ENCODE assay signal across 1 cellular context in genomic region chr20:54195483-54196472, GRCh38.
TF ChIP-seq lines count a peak whose summit lies in the region.

No MANE protein-coding gene starts in this region.

TF ChIP-seq in HepG2, 621 proteins besides CTCF, POLR2A, EP300 and RAD21 (continues in another document):
- TF ChIP-seq ZNF629 (CRISPR knock-in tag; conservative IDR thresholded peaks at IDR 0.05) (0 out of 2 replicates have a peak, but pooled peaks have one; percentile 13), DMAP1 (CRISPR knock-in tag; IDR thresholded peaks at IDR 0.05) (no peak), ZNF280B (CRISPR knock-in tag; IDR thresholded peaks at IDR 0.05; ENCODE audit: borderline replicate concordance) (peak; percentile 72; the same call in 1 of the 2 replicates), FOXC1 (CRISPR knock-in tag; IDR thresholded peaks at IDR 0.05; ENCODE audit: borderline replicate concordance) (no peak), UBTF (CRISPR knock-in tag; IDR thresholded peaks at IDR 0.05) (peak; percentile 28), ZBTB34 (CRISPR knock-in tag; IDR thresholded peaks at IDR 0.05) (no peak; the same call in 1 of the 2 replicates), CEBPG (CRISPR knock-in tag; IDR thresholded peaks at IDR 0.05) (peak; percentile 10; the same call in 1 of the 2 replicates), KIAA2018 (CRISPR knock-in tag; IDR thresholded peaks at IDR 0.05; ENCODE audit: borderline replicate concordance) (no peak), MED8 (CRISPR knock-in tag; IDR thresholded peaks at IDR 0.05; ENCODE audit: insufficient replicate concordance) (peak; percentile 24), CREB1 (IDR thresholded peaks at IDR 0.05) (peak; percentile 23; the same call in 1 of the 2 replicates), CREB1 (CRISPR knock-in tag; IDR thresholded peaks at IDR 0.05) (no peak), SALL1 (CRISPR knock-in tag; IDR thresholded peaks at IDR 0.05) (peak; percentile 8; the same call in 1 of the 2 replicates), ELK4 (CRISPR knock-in tag; IDR thresholded peaks at IDR 0.05; ENCODE audit: borderline replicate concordance) (no peak), ZSCAN31 (CRISPR knock-in tag; IDR thresholded peaks at IDR 0.05; ENCODE audit: low read depth) (no peak), JARID2 (CRISPR knock-in tag; IDR thresholded peaks at IDR 0.05; ENCODE audit: insufficient replicate concordance) (peak; percentile 18), ZNF589 (CRISPR knock-in tag; conservative IDR thresholded peaks at IDR 0.05) (no peak), LBX2 (CRISPR knock-in tag; IDR thresholded peaks at IDR 0.05; ENCODE audit: borderline replicate concordance) (0 out of 2 replicates have a peak, but pooled peaks have one; percentile 27), ZNF329 (CRISPR knock-in tag; IDR thresholded peaks at IDR 0.05; ENCODE audit: low read depth) (peak; percentile 87; the same call in 1 of the 2 replicates), KLF13 (CRISPR knock-in tag; IDR thresholded peaks at IDR 0.05) (0 out of 2 replicates have a peak, but pooled peaks have one; percentile 50), MTA1 (CRISPR knock-in tag; IDR thresholded peaks at IDR 0.05; ENCODE audit: borderline replicate concordance) (peak; percentile 27; the same call in 1 of the 2 replicates), TEAD3 (CRISPR knock-in tag; optimal IDR thresholded peaks at IDR 0.05; ENCODE audit: borderline replicate concordance) (peak; percentile 48), RFXAP (CRISPR knock-in tag; IDR thresholded peaks at IDR 0.05; ENCODE audit: borderline replicate concordance) (0 out of 2 replicates have a peak, but pooled peaks have one; percentile 16), ZNF788 (CRISPR knock-in tag; IDR thresholded peaks at IDR 0.05; ENCODE audit: borderline replicate concordance) (0 out of 2 replicates have a peak, but pooled peaks have one; percentile 38), REST (IDR thresholded peaks at IDR 0.05; ENCODE audit: borderline replicate concordance in 1 of 2, low read depth in 1 of 2, low read length in 2 of 2) (no peak), POLR2G (IDR thresholded peaks at IDR 0.05; ENCODE audit: low read depth, low read length) (peak; percentile 33; the same call in 1 of the 2 replicates), MYC (CRISPR knock-in tag; IDR thresholded peaks at IDR 0.05; ENCODE audit: borderline replicate concordance) (no peak), STAG1 (CRISPR knock-in tag; IDR thresholded peaks at IDR 0.05) (0 out of 2 replicates have a peak, but pooled peaks have one; percentile 15), HES4 (CRISPR knock-in tag; IDR thresholded peaks at IDR 0.05; ENCODE audit: borderline replicate concordance) (0 out of 2 replicates have a peak, but pooled peaks have one; percentile 3), NFKB2 (CRISPR knock-in tag; IDR thresholded peaks at IDR 0.05; ENCODE audit: borderline replicate concordance) (peak; percentile 45; the same call in 1 of the 2 replicates), ZEB1 (IDR thresholded peaks at IDR 0.05; ENCODE audit: insufficient replicate concordance, low read depth) (peak; percentile 24), XRCC5 (optimal IDR thresholded peaks at IDR 0.05; ENCODE audit: low read length) (peak; percentile 28), HDAC6 (IDR thresholded peaks at IDR 0.05; ENCODE audit: low read depth, low read length) (no peak), GPN1 (CRISPR knock-in tag; IDR thresholded peaks at IDR 0.05; ENCODE audit: borderline replicate concordance) (0 out of 2 replicates have a peak, but pooled peaks have one; percentile 23), ZNF350 (CRISPR knock-in tag; IDR thresholded peaks at IDR 0.05; ENCODE audit: borderline replicate concordance, low read depth) (peak; percentile 47; the same call in 1 of the 2 replicates), ZNF644 (CRISPR knock-in tag; IDR thresholded peaks at IDR 0.05; ENCODE audit: low read depth) (0 out of 2 replicates have a peak, but pooled peaks have one; percentile 11), ZBTB33 (CRISPR knock-in tag; IDR thresholded peaks at IDR 0.05) (0 out of 2 replicates have a peak, but pooled peaks have one; percentile 17)
